1 cellular context compared by ENCODE assay signal in the genomic region with DNA sequence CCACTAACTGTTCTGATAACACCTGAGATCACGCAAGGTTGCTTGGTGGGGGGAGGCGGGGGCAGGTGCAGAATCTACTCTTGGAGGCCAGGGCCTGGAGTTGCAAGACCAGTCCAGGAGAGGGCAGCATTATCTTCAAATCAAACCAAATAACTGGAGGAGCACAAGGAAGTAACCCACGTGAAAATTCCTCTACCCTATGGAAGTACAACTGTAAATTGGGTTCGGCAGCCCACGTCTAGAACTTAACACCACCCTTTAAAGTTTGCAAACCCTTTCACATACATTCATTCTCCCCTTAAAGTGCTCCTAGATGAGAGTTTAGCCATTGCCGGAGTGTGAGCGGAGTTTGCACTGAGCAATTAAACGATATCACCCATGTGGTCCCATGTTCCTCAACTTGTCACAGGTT.
TF ChIP-seq lines count a peak whose summit lies in the region.

No MANE protein-coding gene starts in this region.

TF ChIP-seq in GM23338, 12 proteins besides CTCF, POLR2A, EP300 and RAD21 (continued from another document):
- TF ChIP-seq, protein P1, sequence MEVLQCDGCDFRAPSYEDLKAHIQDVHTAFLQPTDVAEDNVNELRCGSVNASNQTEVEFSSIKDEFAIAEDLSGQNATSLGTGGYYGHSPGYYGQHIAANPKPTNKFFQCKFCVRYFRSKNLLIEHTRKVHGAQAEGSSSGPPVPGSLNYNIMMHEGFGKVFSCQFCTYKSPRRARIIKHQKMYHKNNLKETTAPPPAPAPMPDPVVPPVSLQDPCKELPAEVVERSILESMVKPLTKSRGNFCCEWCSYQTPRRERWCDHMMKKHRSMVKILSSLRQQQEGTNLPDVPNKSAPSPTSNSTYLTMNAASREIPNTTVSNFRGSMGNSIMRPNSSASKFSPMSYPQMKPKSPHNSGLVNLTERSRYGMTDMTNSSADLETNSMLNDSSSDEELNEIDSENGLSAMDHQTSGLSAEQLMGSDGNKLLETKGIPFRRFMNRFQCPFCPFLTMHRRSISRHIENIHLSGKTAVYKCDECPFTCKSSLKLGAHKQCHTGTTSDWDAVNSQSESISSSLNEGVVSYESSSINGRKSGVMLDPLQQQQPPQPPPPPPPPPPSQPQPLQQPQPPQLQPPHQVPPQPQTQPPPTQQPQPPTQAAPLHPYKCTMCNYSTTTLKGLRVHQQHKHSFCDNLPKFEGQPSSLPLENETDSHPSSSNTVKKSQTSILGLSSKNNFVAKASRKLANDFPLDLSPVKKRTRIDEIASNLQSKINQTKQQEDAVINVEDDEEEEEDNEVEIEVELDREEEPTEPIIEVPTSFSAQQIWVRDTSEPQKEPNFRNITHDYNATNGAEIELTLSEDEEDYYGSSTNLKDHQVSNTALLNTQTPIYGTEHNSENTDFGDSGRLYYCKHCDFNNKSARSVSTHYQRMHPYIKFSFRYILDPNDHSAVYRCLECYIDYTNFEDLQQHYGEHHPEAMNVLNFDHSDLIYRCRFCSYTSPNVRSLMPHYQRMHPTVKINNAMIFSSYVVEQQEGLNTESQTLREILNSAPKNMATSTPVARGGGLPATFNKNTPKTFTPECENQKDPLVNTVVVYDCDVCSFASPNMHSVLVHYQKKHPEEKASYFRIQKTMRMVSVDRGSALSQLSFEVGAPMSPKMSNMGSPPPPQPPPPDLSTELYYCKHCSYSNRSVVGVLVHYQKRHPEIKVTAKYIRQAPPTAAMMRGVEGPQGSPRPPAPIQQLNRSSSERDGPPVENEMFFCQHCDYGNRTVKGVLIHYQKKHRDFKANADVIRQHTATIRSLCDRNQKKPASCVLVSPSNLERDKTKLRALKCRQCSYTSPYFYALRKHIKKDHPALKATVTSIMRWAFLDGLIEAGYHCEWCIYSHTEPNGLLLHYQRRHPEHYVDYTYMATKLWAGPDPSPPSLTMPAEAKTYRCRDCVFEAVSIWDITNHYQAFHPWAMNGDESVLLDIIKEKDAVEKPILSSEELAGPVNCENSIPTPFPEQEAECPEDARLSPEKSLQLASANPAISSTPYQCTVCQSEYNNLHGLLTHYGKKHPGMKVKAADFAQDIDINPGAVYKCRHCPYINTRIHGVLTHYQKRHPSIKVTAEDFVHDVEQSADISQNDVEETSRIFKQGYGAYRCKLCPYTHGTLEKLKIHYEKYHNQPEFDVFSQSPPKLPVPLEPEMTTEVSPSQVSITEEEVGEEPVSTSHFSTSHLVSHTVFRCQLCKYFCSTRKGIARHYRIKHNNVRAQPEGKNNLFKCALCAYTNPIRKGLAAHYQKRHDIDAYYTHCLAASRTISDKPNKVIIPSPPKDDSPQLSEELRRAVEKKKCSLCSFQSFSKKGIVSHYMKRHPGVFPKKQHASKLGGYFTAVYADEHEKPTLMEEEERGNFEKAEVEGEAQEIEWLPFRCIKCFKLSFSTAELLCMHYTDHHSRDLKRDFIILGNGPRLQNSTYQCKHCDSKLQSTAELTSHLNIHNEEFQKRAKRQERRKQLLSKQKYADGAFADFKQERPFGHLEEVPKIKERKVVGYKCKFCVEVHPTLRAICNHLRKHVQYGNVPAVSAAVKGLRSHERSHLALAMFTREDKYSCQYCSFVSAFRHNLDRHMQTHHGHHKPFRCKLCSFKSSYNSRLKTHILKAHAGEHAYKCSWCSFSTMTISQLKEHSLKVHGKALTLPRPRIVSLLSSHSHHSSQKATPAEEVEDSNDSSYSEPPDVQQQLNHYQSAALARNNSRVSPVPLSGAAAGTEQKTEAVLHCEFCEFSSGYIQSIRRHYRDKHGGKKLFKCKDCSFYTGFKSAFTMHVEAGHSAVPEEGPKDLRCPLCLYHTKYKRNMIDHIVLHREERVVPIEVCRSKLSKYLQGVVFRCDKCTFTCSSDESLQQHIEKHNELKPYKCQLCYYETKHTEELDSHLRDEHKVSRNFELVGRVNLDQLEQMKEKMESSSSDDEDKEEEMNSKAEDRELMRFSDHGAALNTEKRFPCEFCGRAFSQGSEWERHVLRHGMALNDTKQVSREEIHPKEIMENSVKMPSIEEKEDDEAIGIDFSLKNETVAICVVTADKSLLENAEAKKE (CRISPR knock-in tag; IDR thresholded peaks at IDR 0.05): no peak
- TF ChIP-seq POLR2AphosphoS5 (IDR thresholded peaks at IDR 0.05; ENCODE audit: low read depth) (no peak), ZNF114 (CRISPR knock-in tag; IDR thresholded peaks at IDR 0.05) (no peak), JUNB (IDR thresholded peaks at IDR 0.05; ENCODE audit: unreplicated experiment) (no peak), CREB1 (CRISPR knock-in tag; IDR thresholded peaks at IDR 0.05; ENCODE audit: low read depth) (no peak)
- TF ChIP-seq, protein P2, sequence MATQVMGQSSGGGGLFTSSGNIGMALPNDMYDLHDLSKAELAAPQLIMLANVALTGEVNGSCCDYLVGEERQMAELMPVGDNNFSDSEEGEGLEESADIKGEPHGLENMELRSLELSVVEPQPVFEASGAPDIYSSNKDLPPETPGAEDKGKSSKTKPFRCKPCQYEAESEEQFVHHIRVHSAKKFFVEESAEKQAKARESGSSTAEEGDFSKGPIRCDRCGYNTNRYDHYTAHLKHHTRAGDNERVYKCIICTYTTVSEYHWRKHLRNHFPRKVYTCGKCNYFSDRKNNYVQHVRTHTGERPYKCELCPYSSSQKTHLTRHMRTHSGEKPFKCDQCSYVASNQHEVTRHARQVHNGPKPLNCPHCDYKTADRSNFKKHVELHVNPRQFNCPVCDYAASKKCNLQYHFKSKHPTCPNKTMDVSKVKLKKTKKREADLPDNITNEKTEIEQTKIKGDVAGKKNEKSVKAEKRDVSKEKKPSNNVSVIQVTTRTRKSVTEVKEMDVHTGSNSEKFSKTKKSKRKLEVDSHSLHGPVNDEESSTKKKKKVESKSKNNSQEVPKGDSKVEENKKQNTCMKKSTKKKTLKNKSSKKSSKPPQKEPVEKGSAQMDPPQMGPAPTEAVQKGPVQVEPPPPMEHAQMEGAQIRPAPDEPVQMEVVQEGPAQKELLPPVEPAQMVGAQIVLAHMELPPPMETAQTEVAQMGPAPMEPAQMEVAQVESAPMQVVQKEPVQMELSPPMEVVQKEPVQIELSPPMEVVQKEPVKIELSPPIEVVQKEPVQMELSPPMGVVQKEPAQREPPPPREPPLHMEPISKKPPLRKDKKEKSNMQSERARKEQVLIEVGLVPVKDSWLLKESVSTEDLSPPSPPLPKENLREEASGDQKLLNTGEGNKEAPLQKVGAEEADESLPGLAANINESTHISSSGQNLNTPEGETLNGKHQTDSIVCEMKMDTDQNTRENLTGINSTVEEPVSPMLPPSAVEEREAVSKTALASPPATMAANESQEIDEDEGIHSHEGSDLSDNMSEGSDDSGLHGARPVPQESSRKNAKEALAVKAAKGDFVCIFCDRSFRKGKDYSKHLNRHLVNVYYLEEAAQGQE (IDR thresholded peaks at IDR 0.05; ENCODE audit: unreplicated experiment): no peak
